Comparison of ENCODE assay signal across 8 cellular contexts in the genomic region with DNA sequence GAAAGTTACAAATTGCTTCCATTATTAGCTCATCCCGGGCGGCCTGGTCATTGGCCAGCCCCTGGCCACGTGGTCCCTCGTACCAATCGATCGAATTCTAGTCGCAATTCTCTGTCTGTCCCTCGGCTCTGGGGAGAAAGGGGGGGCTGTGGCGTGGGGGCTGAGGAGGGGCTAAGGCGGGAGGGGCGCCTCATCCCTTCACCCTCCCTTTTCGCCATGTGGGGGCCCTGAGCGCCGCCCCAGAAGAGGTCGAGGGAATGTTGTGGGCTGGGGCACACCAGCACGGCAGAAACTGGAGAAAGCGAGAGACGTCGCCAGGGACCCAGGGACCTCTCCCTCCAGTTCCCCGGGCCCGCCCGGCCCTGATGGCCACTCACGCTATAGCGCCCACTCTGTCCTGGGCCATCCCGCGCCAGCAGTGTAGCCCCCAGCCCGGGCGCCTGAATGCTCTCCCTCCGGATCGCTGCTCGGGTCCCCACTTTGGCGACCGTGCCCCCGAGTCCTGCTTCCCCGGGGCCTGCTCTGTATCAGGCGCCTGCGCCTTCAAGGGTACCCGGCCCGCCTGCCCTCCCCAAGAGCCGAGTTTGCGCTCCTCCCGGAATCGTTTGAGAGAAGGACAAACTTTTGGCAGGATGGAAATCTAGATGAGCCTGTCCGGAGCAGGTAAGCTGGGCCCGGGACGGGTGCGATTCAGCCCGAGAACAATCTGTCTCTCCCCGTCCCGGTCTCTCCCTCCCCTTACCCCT.
A peak's percentile ranks its signal among the peaks of the same experiment; 100 is the strongest.
DNase-seq lines count a peak whose midpoint lies in the region; ATAC-seq and FAIRE-seq lines count a peak whose summit lies in the region.

No MANE protein-coding gene starts in this region.

- H3K27me3 ChIP-seq in H7 (ENCODE audit: control insufficient read depth, insufficient read depth, low read length) (peaks cover 96% of the 10 kb centered on the region), small intestine (ENCODE audit: control insufficient read depth in 2 of 2, insufficient read depth in 2 of 2, low read length in 2 of 2) (peaks cover 3 to 15% of the 10 kb centered on the region in 2 donors)

- peaks cover 2 to 3% of the 10 kb centered on the region in 2 donors for H3K4me1 ChIP-seq in small intestine (ENCODE audit: control insufficient read depth in 2 of 2, insufficient read depth in 1 of 2, low read depth in 1 of 2, low read length in 1 of 2)

- peak; percentile 84 for DNase-seq in H7
- DNase-seq in activated naive CD8-positive, alpha-beta T cell treated with anti-CD3 and anti-CD28 coated beads for 36 hours: no peak
- DNase-seq in small intestine: no peak
- no peak for DNase-seq in NCI-H187 (lab: John Stamatoyannopoulos, UW)
- no peak for DNase-seq in stimulated activated CD8-positive, alpha-beta memory T cell treated with anti-CD3 and anti-CD28 coated beads, Interleukin-4, amount 100 ng/mL, for 48 hours

- H3K27ac ChIP-seq in small intestine (ENCODE audit: low read depth in 1 of 2, low read length in 1 of 2): peak overlapping the region in 1 of 2 donors; percentile 75

- ATAC-seq in HG02973 (IDR thresholded peaks at IDR 0.05; ENCODE audit: unreplicated experiment): no peak
- ATAC-seq in GM18520 (IDR thresholded peaks at IDR 0.05; ENCODE audit: unreplicated experiment): no peak

- H3K9me3 Mint-ChIP-seq in activated naive CD8-positive, alpha-beta T cell treated with anti-CD3 and anti-CD28 coated beads for 36 hours: no peaks in the 10 kb centered on the region

- peaks cover 9% of the 10 kb centered on the region for H3K4me1 Mint-ChIP-seq in activated naive CD8-positive, alpha-beta T cell treated with anti-CD3 and anti-CD28 coated beads for 36 hours

- H3K36me3 Mint-ChIP-seq in activated naive CD8-positive, alpha-beta T cell treated with anti-CD3 and anti-CD28 coated beads for 36 hours: no peaks in the 10 kb centered on the region

- no peak for FAIRE-seq in small intestine (lab: Jason Lieb, UNC)

- peak overlapping the region; percentile 39 for H3K4me3 ChIP-seq in H7 (ENCODE audit: insufficient read depth, low read depth, low read length)
- H3K4me3 ChIP-seq in iPS-18c (ENCODE audit: insufficient read depth, low read depth, low read length): peak overlapping the region; percentile 41
- peak overlapping the region; percentile 29 to 32 for H3K4me3 ChIP-seq in small intestine (ENCODE audit: low read depth in 1 of 2, low read length in 2 of 2)

- H3K27ac Mint-ChIP-seq in activated naive CD8-positive, alpha-beta T cell treated with anti-CD3 and anti-CD28 coated beads for 36 hours: no peak overlapping the region

- H3K36me3 ChIP-seq in H7 (replicated peaks; ENCODE audit: control insufficient read depth, insufficient read depth, low read length): no peaks in the 10 kb centered on the region
- H3K36me3 ChIP-seq in small intestine (ENCODE audit: control insufficient read depth in 2 of 2, insufficient read depth in 2 of 2, low read length in 2 of 2): no peaks in the 10 kb centered on the region

- WGBS in small intestine, 3 donors: 1 to 3% (median 2%) methylated on average over 36 to 50 of the region's 50 CpGs

- peaks cover 3% of the 10 kb centered on the region for H3K9me3 ChIP-seq in iPS-18c (ENCODE audit: control insufficient read depth, insufficient read depth, low read length)
- H3K9me3 ChIP-seq in small intestine (ENCODE audit: control insufficient read depth, low read depth): no peaks in the 10 kb centered on the region

- H3K4me3 Mint-ChIP-seq in activated naive CD8-positive, alpha-beta T cell treated with anti-CD3 and anti-CD28 coated beads for 36 hours: peak overlapping the region; percentile 59

- H3K27me3 Mint-ChIP-seq in activated naive CD8-positive, alpha-beta T cell treated with anti-CD3 and anti-CD28 coated beads for 36 hours: peaks cover 76% of the 10 kb centered on the region
